In the genomic region with DNA sequence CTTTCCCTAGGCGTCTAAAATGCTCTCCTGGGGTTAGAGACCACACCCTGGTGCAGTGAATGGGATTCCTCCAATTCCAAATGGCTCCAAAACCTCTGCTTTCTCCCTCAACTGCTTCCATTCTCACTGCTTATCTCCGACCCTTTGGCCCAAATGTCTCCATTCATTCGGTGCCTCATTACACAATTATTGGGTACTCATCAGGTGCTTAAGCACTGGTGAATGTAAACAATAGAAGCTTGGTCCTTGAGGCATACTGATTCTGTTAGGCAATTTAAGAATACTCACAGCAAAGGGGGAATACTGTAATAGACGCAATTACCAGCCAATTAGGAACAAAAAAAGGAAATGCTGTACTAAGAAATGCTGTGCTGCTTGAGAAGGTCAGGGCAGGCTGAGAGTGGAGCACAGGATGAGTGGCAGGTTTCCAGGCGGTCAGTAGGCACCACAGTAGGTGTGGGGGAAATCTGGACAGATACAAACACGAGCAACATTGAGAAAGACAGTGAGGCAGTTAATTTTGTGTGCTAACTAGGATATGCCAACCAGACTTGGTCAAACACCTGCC, we compare ENCODE assay signal across 8 cellular contexts. TPM values are rescaled to one million over a fixed set of nuclear protein-coding genes. Genes with fewer than 3 reads are reported as not detected.
DNase-seq lines count a peak whose midpoint lies in the region; ATAC-seq lines count a peak whose summit lies in the region.

No MANE protein-coding gene starts in this region.

- peak overlapping the region; percentile 10 for H3K27ac ChIP-seq in duodenal mucosa (ENCODE audit: low read depth, low read length)

- no peaks in the 10 kb centered on the region for H3K27me3 ChIP-seq in duodenal mucosa (ENCODE audit: control insufficient read depth in 1 of 2, insufficient read depth in 2 of 2, low read length in 2 of 2)

- ATAC-seq in GM18511 (IDR thresholded peaks at IDR 0.05; ENCODE audit: unreplicated experiment) (peak; percentile 61), HG03457 (IDR thresholded peaks at IDR 0.05; ENCODE audit: unreplicated experiment) (no peak), HG02759 (IDR thresholded peaks at IDR 0.05; ENCODE audit: unreplicated experiment) (no peak)

- intact Hi-C loops in head of caudate nucleus (cut with DNase I): no loop called here

- H3K4me1 ChIP-seq in duodenal mucosa (ENCODE audit: control insufficient read depth in 1 of 2, insufficient read depth in 2 of 2, low read length in 2 of 2): peaks cover 30 to 55% of the 10 kb centered on the region in 2 donors

- peak overlapping the region; percentile 58 to 74 for H3K9ac ChIP-seq in duodenal mucosa (ENCODE audit: low read depth in 1 of 2, low read length in 2 of 2)

- no peaks in the 10 kb centered on the region for H3K9me3 ChIP-seq in duodenal mucosa (ENCODE audit: control insufficient read depth in 1 of 2, low read length in 2 of 2)

- H3K4me3 ChIP-seq in duodenal mucosa (ENCODE audit: low read depth in 1 of 2, low read length in 2 of 2): peak overlapping the region; percentile 64 to 79

- in situ Hi-C loops in KBM-7 (cut with MboI; ENCODE audit: low pct_unique_long_range_greater_than_20kb, low sequenced_read_pairs): no loop called here

- DNase-seq in NCI-H146 (lab: John Stamatoyannopoulos, UW) (peak; percentile 50), renal cortical epithelial cell (ENCODE audit: low read depth) (peak; percentile 31), head of caudate nucleus (no peak), KBM-7 (no peak)

- no peaks in the 10 kb centered on the region for H3K36me3 ChIP-seq in duodenal mucosa (ENCODE audit: control insufficient read depth in 1 of 2, insufficient read depth in 2 of 2, low read length in 2 of 2)

RNA-seq across cellular contexts. Expression of gene GMDS, which starts 23.0 kb away (rescaled TPM):
- total RNA-seq in renal cortical epithelial cell: 24.0 and 32.9 TPM in 2 replicates

Comparison
In these comparisons a context has a peak if more than half of its experiments do, and no peak if none do; other contexts are left out.
1. DNase-seq: peak in NCI-H146 (single experiment) and renal cortical epithelial cell (single experiment); none in head of caudate nucleus (0 of 42) and KBM-7 (single experiment).